In the genomic region with DNA sequence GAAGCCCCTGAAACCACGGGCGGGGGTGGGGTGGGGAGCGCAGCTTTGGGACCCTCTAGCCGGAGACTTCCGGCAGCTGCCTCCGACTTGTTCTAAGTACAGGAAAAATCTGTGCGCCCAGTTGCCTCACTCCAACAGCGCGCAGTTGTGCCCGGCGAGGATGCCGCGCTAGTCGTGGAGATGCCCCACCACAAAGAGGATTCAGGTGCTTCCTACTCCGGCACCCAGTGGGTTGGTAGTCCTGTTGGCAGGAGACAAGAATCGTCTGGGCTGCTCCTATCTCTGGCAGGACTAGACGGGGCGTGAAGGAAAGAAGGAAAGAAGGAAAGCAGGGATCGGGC, we compare ENCODE assay signal across 1 cellular context.
TF ChIP-seq lines count a peak whose summit lies in the region.

No MANE protein-coding gene starts in this region.

TF ChIP-seq in A549, 52 proteins besides CTCF, POLR2A, EP300 and RAD21 (continued from another document):
- no peak for TF ChIP-seq ZFP36 (IDR thresholded peaks at IDR 0.05; ENCODE audit: borderline replicate concordance, partially characterized antibody)
- TF ChIP-seq POLR2AphosphoS2 (conservative IDR thresholded peaks at IDR 0.05; ENCODE audit: low read length): no peak
- no peak for TF ChIP-seq SREBF2 (IDR thresholded peaks at IDR 0.05)
- TF ChIP-seq BHLHE40 (IDR thresholded peaks at IDR 0.05; ENCODE audit: low read depth, low read length): no peak
- no peak for TF ChIP-seq HOXB5 (CRISPR knock-in tag; IDR thresholded peaks at IDR 0.05)
- TF ChIP-seq CEBPB (IDR thresholded peaks at IDR 0.05): no peak
- no peak for TF ChIP-seq HDAC2 (IDR thresholded peaks at IDR 0.05)
- no peak for TF ChIP-seq CHD2 (IDR thresholded peaks at IDR 0.05; ENCODE audit: low read length, partially characterized antibody)
